8 cellular contexts compared by ENCODE assay signal in the genomic region with DNA sequence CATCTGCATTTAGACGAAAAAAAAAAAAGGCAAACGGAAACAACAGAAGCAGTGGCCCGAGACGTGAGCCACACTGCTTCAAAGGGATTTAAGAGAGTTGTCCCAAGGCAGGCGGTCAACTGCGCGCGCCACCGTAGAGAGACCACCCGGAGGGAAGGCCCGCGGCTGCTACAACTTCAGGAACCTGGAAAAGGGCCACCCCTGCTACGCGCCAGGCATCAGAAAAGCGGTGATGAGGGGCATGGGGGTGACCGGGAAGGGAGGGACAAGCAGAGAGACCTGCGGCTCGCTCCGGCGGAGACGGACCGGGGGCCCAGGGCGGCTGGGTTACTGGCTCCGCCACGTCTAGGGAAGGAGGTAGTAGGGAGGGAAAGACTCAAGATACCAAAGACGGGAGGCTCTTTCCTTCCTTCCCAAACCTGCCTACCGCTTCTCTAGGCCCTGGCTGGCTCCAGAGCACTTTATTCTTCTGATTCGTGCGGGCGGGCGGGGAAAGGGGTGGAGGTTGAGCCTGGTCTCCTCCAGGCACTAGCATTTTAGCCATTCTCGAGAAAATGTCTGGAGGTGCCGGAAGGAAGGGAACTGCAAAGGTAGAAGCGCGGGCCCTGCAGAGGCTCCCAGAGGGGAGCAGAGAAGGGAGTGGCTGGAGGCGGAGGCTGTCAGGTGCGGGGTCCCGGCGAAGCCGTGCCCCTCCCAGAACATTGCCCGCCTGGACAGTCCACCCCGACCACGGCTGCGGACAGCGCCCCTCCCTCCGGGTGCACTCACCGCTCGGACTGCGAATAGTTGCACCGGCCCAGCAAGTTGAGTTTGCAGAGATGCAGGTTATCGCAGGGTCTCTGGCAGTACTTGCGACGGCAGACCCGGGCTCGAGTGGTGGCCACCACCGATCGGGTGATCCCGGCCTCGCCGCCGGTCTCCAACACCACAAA.
A peak's percentile ranks its signal among the peaks of the same experiment; 100 is the strongest.
DNase-seq lines count a peak whose midpoint lies in the region; ATAC-seq and TF ChIP-seq lines count a peak whose summit lies in the region.

No MANE protein-coding gene starts in this region.

- peak overlapping the region; percentile 80 for H3K4me3 ChIP-seq in NT2/D1 (ENCODE audit: insufficient read length, low read depth)
- peak overlapping the region; percentile 94 to 97 for H3K4me3 ChIP-seq in cardiac fibroblast (replicated peaks in 1 of 2; ENCODE audit: low read depth in 2 of 2, low read length in 2 of 2)

- TF ChIP-seq CTCF in cardiac fibroblast (IDR thresholded peaks at IDR 0.05; ENCODE audit: low read depth, low read length): no peak

- peak overlapping the region; percentile 72 for H3K27ac ChIP-seq in substantia nigra (ENCODE audit: low read depth, low read length, poor library complexity, severe bottlenecking)

- peak overlapping the region; percentile 82 for H3K9ac ChIP-seq in NT2/D1 (ENCODE audit: insufficient read length, low read depth)

- no peaks in the 10 kb centered on the region for H3K4me1 ChIP-seq in NT2/D1 (ENCODE audit: insufficient read depth, insufficient read length)

- DNase-seq in stimulated activated CD4-positive, alpha-beta T cell treated with anti-CD3 and anti-CD28 coated beads, Interleukin-4, amount 100 ng/mL, for 1 hour: peak; percentile 27
- no peak for DNase-seq in stimulated activated CD4-positive, alpha-beta T cell treated with anti-CD3 and anti-CD28 coated beads, Interleukin-4, amount 100 ng/mL, for 4 hours
- DNase-seq in NT2/D1 (ENCODE audit: low read depth, low spot score): no peak
- DNase-seq in cardiac fibroblast (ENCODE audit: low read depth in 2 of 2): peak; percentile 17 to 30
- peak; percentile 68 for DNase-seq in left kidney (ENCODE audit: low read depth, low spot score)
- peak in 16 of 49 donors; percentile 9 to 59 (median 29) for DNase-seq in substantia nigra (lab: John Stamatoyannopoulos, UW)
- DNase-seq in putamen (ENCODE audit: low spot score): no peak

- ATAC-seq in HG03060 (IDR thresholded peaks at IDR 0.05; ENCODE audit: low read depth, unreplicated experiment): peak; percentile 0

- H3K27me3 ChIP-seq in NT2/D1 (ENCODE audit: insufficient read depth, insufficient read length): peaks cover 21% of the 10 kb centered on the region

- no peaks in the 10 kb centered on the region for H3K36me3 ChIP-seq in NT2/D1 (ENCODE audit: insufficient read depth, insufficient read length, low read length)

- H3K9me3 ChIP-seq in NT2/D1 (ENCODE audit: insufficient read depth, low read length): no peaks in the 10 kb centered on the region

Comparison
In these comparisons a context has a peak if more than half of its experiments do, and no peak if none do; other contexts are left out.
1. DNase-seq: peak in stimulated activated CD4-positive, alpha-beta T cell treated with anti-CD3 and anti-CD28 coated beads, Interleukin-4, amount 100 ng/mL, for 1 hour (single experiment), cardiac fibroblast (2 of 2) and left kidney (single experiment); none in stimulated activated CD4-positive, alpha-beta T cell treated with anti-CD3 and anti-CD28 coated beads, Interleukin-4, amount 100 ng/mL, for 4 hours (0 of 2), NT2/D1 (single experiment) and putamen (single experiment).